14 cellular contexts compared by ENCODE assay signal in the genomic region with DNA sequence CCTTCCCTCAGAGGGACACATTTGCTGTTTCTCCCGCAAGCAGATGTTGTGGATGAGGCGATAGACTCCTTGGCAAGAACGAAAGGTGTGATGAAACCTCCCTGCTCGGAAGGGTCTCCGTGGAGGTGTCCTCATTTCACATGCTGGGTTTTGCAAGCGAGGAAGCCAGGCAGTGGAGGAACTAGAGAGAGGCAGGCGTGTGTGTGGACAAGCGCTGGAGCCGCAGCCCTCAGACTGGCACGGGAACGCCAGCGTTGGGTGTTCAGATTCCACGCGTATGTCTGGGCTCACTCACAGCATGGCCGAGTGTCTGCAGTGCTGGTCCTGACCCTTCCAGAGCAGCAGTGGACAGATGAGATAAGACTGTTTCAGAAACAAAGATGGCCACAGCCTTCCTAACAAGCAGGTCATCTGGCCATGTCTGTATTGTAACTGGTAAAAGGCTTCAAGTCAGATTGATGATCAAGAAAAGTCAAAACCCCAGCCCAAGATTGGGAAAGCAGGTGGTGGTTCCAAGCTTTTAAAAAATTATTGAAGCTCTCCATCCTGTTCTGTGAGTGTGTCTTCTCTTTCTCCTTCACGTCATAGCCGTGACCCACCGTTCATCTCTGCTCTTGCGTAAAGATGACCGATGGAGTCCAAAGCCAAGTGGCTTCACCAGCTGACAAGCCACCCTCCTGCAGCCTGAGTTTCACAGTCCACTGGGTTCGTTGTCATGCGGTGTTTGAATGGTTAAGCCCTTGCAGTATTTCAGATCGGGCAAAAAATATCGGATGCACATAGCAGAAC. TPM values are rescaled to one million over a fixed set of nuclear protein-coding genes. Genes with fewer than 3 reads are reported as not detected.
DNase-seq lines count a peak whose midpoint lies in the region; ATAC-seq and TF ChIP-seq lines count a peak whose summit lies in the region.
"Had no signal": no experiment of that assay in that cellular context is flagged by ENCODE, and none has a peak within 500 bp of the region (broad histone marks: within the 10 kb centered on the region; RNA-seq: fewer than 3 reads in every experiment).

No MANE protein-coding gene starts in this region.

- peak overlapping the region; percentile 1 for H4K8ac ChIP-seq in mesenchymal stem cell (ENCODE audit: low read length)

- H3K36me3 ChIP-seq in mammary epithelial cell (ENCODE audit: insufficient read depth, low read length): no peaks in the 10 kb centered on the region
- H3K36me3 ChIP-seq in mesenchymal stem cell (ENCODE audit: control insufficient read depth in 1 of 2, insufficient read depth in 2 of 2, low read depth in 1 of 2, low read length in 2 of 2): peaks cover 30 to 39% of the 10 kb centered on the region in 2 experiments
- H3K36me3 ChIP-seq in stomach: peaks cover 8 to 51% (median 45%) of the 10 kb centered on the region in 4 donors
- H3K36me3 ChIP-seq in naive thymus-derived CD4-positive, alpha-beta T cell (ENCODE audit: control insufficient read depth in 2 of 3, insufficient read depth in 3 of 3, low read length in 3 of 3): peaks cover 0 to 19% (median 0%) of the 10 kb centered on the region in 3 experiments

- no peak for TF ChIP-seq POLR2A in stomach (IDR thresholded peaks at IDR 0.05)

- no peak overlapping the region for H2AFZ ChIP-seq in mammary epithelial cell (ENCODE audit: low read depth, low read length)
- no peak overlapping the region for H2AFZ ChIP-seq in mesenchymal stem cell (ENCODE audit: low read depth, low read length)

- no peaks in the 10 kb centered on the region for H3K27me3 ChIP-seq in mammary epithelial cell (ENCODE audit: insufficient read depth, low read length)
- no peaks in the 10 kb centered on the region for H3K27me3 ChIP-seq in mesenchymal stem cell (ENCODE audit: control insufficient read depth in 1 of 2, insufficient read depth in 1 of 2, low read length in 2 of 2)
- no peaks in the 10 kb centered on the region for H3K27me3 ChIP-seq in stomach
- H3K27me3 ChIP-seq in naive thymus-derived CD4-positive, alpha-beta T cell (ENCODE audit: control insufficient read depth in 2 of 2, insufficient read depth in 2 of 2, low read length in 2 of 2): no peaks in the 10 kb centered on the region
- H3K27me3 ChIP-seq: gastroesophageal sphincter had no signal

- CTCF ChIA-PET in activated CD4-positive, alpha-beta T cell treated with anti-CD3 and anti-CD28 coated beads for 36 hours (lab: Charles Lee): no interaction called here
- CTCF ChIA-PET in mammary epithelial cell (lab: Charles Lee; ENCODE audit: low non-redundant PET): no interaction called here
- CTCF ChIA-PET in naive thymus-derived CD4-positive, alpha-beta T cell (lab: Charles Lee): no interaction called here

- H3K9ac ChIP-seq in mammary epithelial cell (ENCODE audit: insufficient read depth, low read length) (no peak overlapping the region), mesenchymal stem cell (ENCODE audit: low read length) (peak overlapping the region; percentile 78)

- peaks cover 23% of the 10 kb centered on the region for H3K36me3 Mint-ChIP-seq in activated CD4-positive, alpha-beta T cell treated with anti-CD3 and anti-CD28 coated beads for 36 hours (ENCODE audit: low read depth)
- H3K36me3 Mint-ChIP-seq in naive thymus-derived CD4-positive, alpha-beta T cell: peaks cover 5 to 33% (median 25%) of the 10 kb centered on the region in 5 donors
- peaks cover 20% of the 10 kb centered on the region for H3K36me3 Mint-ChIP-seq in activated T-cell treated with anti-CD3 and anti-CD28 coated beads, Interleukin-2, amount 50 U/mL, for 4 hours (ENCODE audit: insufficient read depth)

- H3K4me3 Mint-ChIP-seq in activated CD4-positive, alpha-beta T cell treated with anti-CD3 and anti-CD28 coated beads for 36 hours: no peak overlapping the region
- no peak overlapping the region for H3K4me3 Mint-ChIP-seq in naive thymus-derived CD4-positive, alpha-beta T cell
- H3K4me3 Mint-ChIP-seq in activated T-cell treated with anti-CD3 and anti-CD28 coated beads, Interleukin-2, amount 50 U/mL, for 4 hours: no peak overlapping the region

- no peak overlapping the region for H3K14ac ChIP-seq in mesenchymal stem cell (ENCODE audit: low read length in 2 of 2)

- no peaks in the 10 kb centered on the region for H3K9me3 Mint-ChIP-seq in activated CD4-positive, alpha-beta T cell treated with anti-CD3 and anti-CD28 coated beads for 36 hours (ENCODE audit: low read depth)
- H3K9me3 Mint-ChIP-seq in naive thymus-derived CD4-positive, alpha-beta T cell: peaks cover 0 to 3% (median 0%) of the 10 kb centered on the region in 11 donors
- no peaks in the 10 kb centered on the region for H3K9me3 Mint-ChIP-seq in activated T-cell treated with anti-CD3 and anti-CD28 coated beads, Interleukin-2, amount 50 U/mL, for 4 hours

- peak overlapping the region; percentile 50 to 86 for H3K18ac ChIP-seq in mesenchymal stem cell (ENCODE audit: low read depth in 1 of 2, low read length in 2 of 2)

- no peaks in the 10 kb centered on the region for H3K79me2 ChIP-seq in mammary epithelial cell (ENCODE audit: insufficient read depth, low read length)

- no peaks in the 10 kb centered on the region for H4K20me1 ChIP-seq in mammary epithelial cell (ENCODE audit: insufficient read depth, low read length)

- TF ChIP-seq CTCF in mammary epithelial cell (conservative IDR thresholded peaks at IDR 0.05 in 1 of 2, IDR thresholded peaks at IDR 0.05 in 1 of 2; ENCODE audit: extremely low read depth in 1 of 2, insufficient read depth in 1 of 2, low read depth in 1 of 2, low read length in 2 of 2) (no peak), stomach (IDR thresholded peaks at IDR 0.05) (no peak)

- ATAC-seq in activated CD4-positive, alpha-beta T cell treated with anti-CD3 and anti-CD28 coated beads for 36 hours: no peak
- no peak for ATAC-seq in naive thymus-derived CD4-positive, alpha-beta T cell
- no peak for ATAC-seq in activated T-cell treated with anti-CD3 and anti-CD28 coated beads, Interleukin-2, amount 50 U/mL, for 4 hours

- H3K4me1 ChIP-seq in mammary epithelial cell (ENCODE audit: insufficient read depth, low read length) (peaks cover 32% of the 10 kb centered on the region), mesenchymal stem cell (ENCODE audit: control insufficient read depth, insufficient read depth, low read depth, low read length) (peaks cover 14% of the 10 kb centered on the region), stomach (peaks cover 0 to 31% (median 13%) of the 10 kb centered on the region in 4 donors)
- peaks cover 5 to 19% of the 10 kb centered on the region in 2 donors for H3K4me1 ChIP-seq in naive thymus-derived CD4-positive, alpha-beta T cell (ENCODE audit: control insufficient read depth in 2 of 2, insufficient read depth in 2 of 2, low read length in 2 of 2)

- peaks cover 2% of the 10 kb centered on the region for H3K79me1 ChIP-seq in mesenchymal stem cell (replicated peaks; ENCODE audit: low read length, poor library complexity, severe bottlenecking)

- H2AK5ac ChIP-seq in mesenchymal stem cell (ENCODE audit: low read length, severe bottlenecking): peak overlapping the region; percentile 15

- H3K4me2 ChIP-seq in mammary epithelial cell (ENCODE audit: insufficient read depth, low read depth, low read length) (peak overlapping the region; percentile 23), mesenchymal stem cell (ENCODE audit: low read length, poor library complexity, severe bottlenecking) (no peak overlapping the region)

- H3K4me1 Mint-ChIP-seq in activated CD4-positive, alpha-beta T cell treated with anti-CD3 and anti-CD28 coated beads for 36 hours: peaks cover 57% of the 10 kb centered on the region
- H3K4me1 Mint-ChIP-seq in naive thymus-derived CD4-positive, alpha-beta T cell: peaks cover 13 to 66% (median 44%) of the 10 kb centered on the region in 7 donors
- peaks cover 43% of the 10 kb centered on the region for H3K4me1 Mint-ChIP-seq in activated T-cell treated with anti-CD3 and anti-CD28 coated beads, Interleukin-2, amount 50 U/mL, for 4 hours (ENCODE audit: low read depth)

- intact Hi-C loops in activated CD4-positive, alpha-beta T cell treated with anti-CD3 and anti-CD28 coated beads for 36 hours (cut with DNase I, micrococcal nuclease): no loop called here
- intact Hi-C loops in mammary epithelial cell (cut with micrococcal nuclease) (loop anchor here (5.0 kb wide), 1 partner anchor 35 kb away; a partner anchor contains a TSS), stomach (cut with DNase I; ENCODE audit: low total_unique reads) (no loop called here)
- intact Hi-C loops in naive thymus-derived CD4-positive, alpha-beta T cell (cut with micrococcal nuclease): no loop called here

- no peak overlapping the region for H2BK15ac ChIP-seq in mesenchymal stem cell (ENCODE audit: low read depth, poor library complexity, severe bottlenecking)

- H3K9me3 ChIP-seq in mammary epithelial cell (replicated peaks; ENCODE audit: insufficient read depth, low read length): no peaks in the 10 kb centered on the region
- no peaks in the 10 kb centered on the region for H3K9me3 ChIP-seq in mesenchymal stem cell (ENCODE audit: control insufficient read depth, low read length)
- H3K9me3 ChIP-seq in stomach: no peaks in the 10 kb centered on the region
- H3K9me3 ChIP-seq in naive thymus-derived CD4-positive, alpha-beta T cell (ENCODE audit: control insufficient read depth in 2 of 3, low read length in 3 of 3): no peaks in the 10 kb centered on the region
- H3K9me3 ChIP-seq: gastroesophageal sphincter, left lung, thoracic aorta had no signal

- dilution Hi-C loops in mammary epithelial cell (cut with HindIII; ENCODE audit: low sequenced_read_pairs): no loop called here

- peak overlapping the region; percentile 43 for H3K27ac Mint-ChIP-seq in activated CD4-positive, alpha-beta T cell treated with anti-CD3 and anti-CD28 coated beads for 36 hours
- H3K27ac Mint-ChIP-seq in naive thymus-derived CD4-positive, alpha-beta T cell: peak overlapping the region in 2 of 9 donors; percentile 6 to 17

- in situ Hi-C loops in mammary epithelial cell (cut with MboI; ENCODE audit: low sequenced_read_pairs in 2 of 2): no loop called here

- peak overlapping the region in 1 of 2 experiments; percentile 29 for H3K4ac ChIP-seq in mesenchymal stem cell (ENCODE audit: low read depth in 1 of 2, low read length in 2 of 2)

- no peak for DNase-seq in activated CD4-positive, alpha-beta T cell treated with anti-CD3 and anti-CD28 coated beads for 36 hours
- DNase-seq in activated CD4-positive, alpha-beta T cell treated with anti-CD3 and anti-CD28 coated beads for 48 hours: no peak
- DNase-seq in mammary epithelial cell: no peak
- DNase-seq in mesenchymal stem cell: no peak
- no peak for DNase-seq in stomach
- DNase-seq in naive thymus-derived CD4-positive, alpha-beta T cell: no peak
- no peak for DNase-seq in hepatic stellate cell (ENCODE audit: low spot score)
- no peak for DNase-seq in activated T-cell treated with anti-CD3 and anti-CD28 coated beads, Interleukin-2, amount 50 U/mL, for 4 hours
- DNase-seq: activated naive CD4-positive, alpha-beta T cell treated with Interleukin-2 at 50 U/mL for 16 hours; cortex of kidney; NCI-H2171 had no signal

- no peak overlapping the region for H2BK120ac ChIP-seq in mesenchymal stem cell (ENCODE audit: low read depth, low read length)

- TF ChIP-seq EP300 in stomach (IDR thresholded peaks at IDR 0.05): no peak

- POLR2A ChIA-PET in activated CD4-positive, alpha-beta T cell treated with anti-CD3 and anti-CD28 coated beads for 36 hours (lab: Charles Lee): no interaction called here
- POLR2A ChIA-PET in naive thymus-derived CD4-positive, alpha-beta T cell (lab: Charles Lee): interaction anchor here (0.7 kb wide), 1 partner anchor 103 kb away, joined by 3 read pairs; no protein-coding TSS in a partner anchor

- H3K23ac ChIP-seq in mesenchymal stem cell (ENCODE audit: low read length in 2 of 2): no peak overlapping the region

- H3K27ac ChIP-seq in mammary epithelial cell (ENCODE audit: insufficient read depth, low read depth, low read length) (peak overlapping the region; percentile 50), mesenchymal stem cell (ENCODE audit: low read length, poor library complexity, severe bottlenecking) (peak overlapping the region; percentile 74), stomach (peak overlapping the region in 3 of 5 donors; percentile 24 to 76 (median 64))
- no peak overlapping the region for H3K27ac ChIP-seq in naive thymus-derived CD4-positive, alpha-beta T cell (ENCODE audit: low read depth, low read length)

- 90% methylated on average over 20 of the region's 24 CpGs for WGBS in mammary epithelial cell (ENCODE audit: low coverage, missing lambda C conversion rate)
- WGBS in mesenchymal stem cell: 95% methylated on average over 24 of the region's 24 CpGs
- 84 to 93% (median 91%) methylated on average over 24 of the region's 24 CpGs for WGBS in stomach, 5 donors

- no TSS peak for BruUV-seq in mammary epithelial cell (replicated peaks; lab: Mats Ljungman, UMichigan)

- H2BK12ac ChIP-seq in mesenchymal stem cell (ENCODE audit: low read length in 2 of 2): peak overlapping the region; percentile 6 to 75

- no peak overlapping the region for H3K4me3 ChIP-seq in mammary epithelial cell (replicated peaks in 1 of 3; ENCODE audit: insufficient read depth in 1 of 3, low read depth in 2 of 3, low read length in 3 of 3)
- H3K4me3 ChIP-seq in mesenchymal stem cell (ENCODE audit: insufficient read depth in 1 of 2, low read depth in 1 of 2, low read length in 2 of 2): no peak overlapping the region
- H3K4me3 ChIP-seq in stomach: no peak overlapping the region
- no peak overlapping the region for H3K4me3 ChIP-seq in naive thymus-derived CD4-positive, alpha-beta T cell (ENCODE audit: low read length)
- H3K4me3 ChIP-seq: gastroesophageal sphincter, left lung, thoracic aorta had no signal

- peak overlapping the region; percentile 30 for H4K91ac ChIP-seq in mesenchymal stem cell (ENCODE audit: low read length)

- no peaks in the 10 kb centered on the region for H3K27me3 Mint-ChIP-seq in activated CD4-positive, alpha-beta T cell treated with anti-CD3 and anti-CD28 coated beads for 36 hours
- H3K27me3 Mint-ChIP-seq in naive thymus-derived CD4-positive, alpha-beta T cell: no peaks in the 10 kb centered on the region
- no peaks in the 10 kb centered on the region for H3K27me3 Mint-ChIP-seq in activated T-cell treated with anti-CD3 and anti-CD28 coated beads, Interleukin-2, amount 50 U/mL, for 4 hours (ENCODE audit: low read depth)

- H2BK5ac ChIP-seq in mesenchymal stem cell (ENCODE audit: low read depth, low read length, poor library complexity, severe bottlenecking): no peak overlapping the region

RNA-seq across cellular contexts. Expression of a gene that starts 34.9 kb away (rescaled TPM):
- 10 to 100 TPM; 24.8 to 25.2 TPM for total RNA-seq in activated CD4-positive, alpha-beta T cell treated with anti-CD3 and anti-CD28 coated beads for 36 hours
- 10 to 100 TPM; 76.5 to 85.4 TPM for total RNA-seq in mammary epithelial cell
- polyA plus RNA-seq in mammary epithelial cell: 59.8 TPM
- polyA minus RNA-seq in mammary epithelial cell: 53.3 TPM
- polyA plus RNA-seq in mesenchymal stem cell (2013, experiment 1 of 2): 38.8 TPM
- polyA plus RNA-seq in mesenchymal stem cell (2013, experiment 2 of 2): 37.7 TPM
- 10 to 100 TPM; 12.8 to 50.0 (median 16.7) TPM for total RNA-seq in stomach
- 10 to 100 TPM in 1 of 3 donors, 1 to 10 TPM in 2; 3.2 to 26.0 (median 6.4) TPM for polyA plus RNA-seq in stomach
- total RNA-seq in naive thymus-derived CD4-positive, alpha-beta T cell: under 1 TPM in 3 of 5 experiments, not detected in 2; 0.14 to 0.85 (median 0.22) TPM
- polyA plus RNA-seq in naive thymus-derived CD4-positive, alpha-beta T cell: not detected
- 10 to 100 TPM; 23.8 to 27.5 (median 24.1) TPM for total RNA-seq in activated T-cell treated with anti-CD3 and anti-CD28 coated beads, Interleukin-2, amount 50 U/mL, for 4 hours

Comparison
In these comparisons a context has a peak if more than half of its experiments do, and no peak if none do; other contexts are left out.
1. RNA of a gene that starts 34.9 kb away (total RNA-seq): 76.5 to 85.4 TPM in mammary epithelial cell, 24.8 to 25.2 TPM in activated CD4-positive, alpha-beta T cell treated with anti-CD3 and anti-CD28 coated beads for 36 hours, 23.8 to 27.5 TPM in activated T-cell treated with anti-CD3 and anti-CD28 coated beads, Interleukin-2, amount 50 U/mL, for 4 hours and 12.8 to 50.0 TPM in stomach; 0.14 to 0.85 TPM in naive thymus-derived CD4-positive, alpha-beta T cell; every median in the first group is over 4 times any median in the second.